In the genomic region with DNA sequence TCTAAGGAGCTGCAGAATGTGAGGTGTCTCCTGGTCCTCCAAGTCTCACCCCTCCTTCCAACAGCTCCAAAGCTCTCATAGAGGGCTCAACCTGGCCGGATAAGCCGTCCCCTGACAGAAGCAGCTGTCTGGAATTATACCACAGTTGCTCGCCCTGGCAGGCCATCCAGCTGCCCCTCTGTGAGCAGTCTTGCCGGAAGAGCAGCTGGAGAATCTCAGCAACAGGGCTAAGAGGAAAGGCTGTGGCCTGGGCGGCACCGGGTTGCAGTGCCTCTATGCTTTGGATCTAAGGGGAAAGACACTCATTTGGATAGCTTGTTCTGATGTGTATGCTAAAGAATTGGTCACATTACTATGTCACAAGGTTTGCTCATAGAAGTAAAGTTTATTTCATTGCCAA, we compare ENCODE assay signal across 21 cellular contexts. TPM values are rescaled to one million over a fixed set of nuclear protein-coding genes. Genes with fewer than 3 reads are reported as not detected.
DNase-seq lines count a peak whose midpoint lies in the region; ATAC-seq and TF ChIP-seq lines count a peak whose summit lies in the region.
"Had no signal": no experiment of that assay in that cellular context is flagged by ENCODE, and none has a peak within 500 bp of the region (broad histone marks: within the 10 kb centered on the region; RNA-seq: fewer than 3 reads in every experiment).

No MANE protein-coding gene starts in this region.

- no peaks in the 10 kb centered on the region for H3K27me3 Mint-ChIP-seq in activated naive CD4-positive, alpha-beta T cell treated with anti-CD3 and anti-CD28 coated beads for 36 hours (ENCODE audit: low read depth)
- peaks cover 19% of the 10 kb centered on the region for H3K27me3 Mint-ChIP-seq in activated T-helper 17 cell treated with anti-CD3 and anti-CD28 coated beads, Interleukin-2, amount 50 U/mL, for 72 hours
- H3K27me3 Mint-ChIP-seq: activated CD4-positive, alpha-beta T cell treated with anti-CD3 and anti-CD28 coated beads, Interleukin-2, amount 10 ng/mL, durations not matched to agents 24 days and 14 days; activated naive CD8-positive, alpha-beta T cell treated with anti-CD3 and anti-CD28 coated beads for 36 hours had no signal

- peak; percentile 28 for ATAC-seq in activated T-helper 17 cell treated with anti-CD3 and anti-CD28 coated beads, Interleukin-2, amount 50 U/mL, for 72 hours (replicated peaks)
- ATAC-seq in upper lobe of right lung: peak; percentile 51
- no peak for ATAC-seq in GM18873 (IDR thresholded peaks at IDR 0.05; ENCODE audit: low FRiP score, unreplicated experiment)

- peak overlapping the region; percentile 30 for H3K27ac ChIP-seq in upper lobe of right lung
- H3K27ac ChIP-seq: prostate gland, suprapubic skin had no signal

- H3K9me3 Mint-ChIP-seq in activated naive CD4-positive, alpha-beta T cell treated with anti-CD3 and anti-CD28 coated beads for 36 hours: no peaks in the 10 kb centered on the region
- H3K9me3 Mint-ChIP-seq in activated T-helper 17 cell treated with anti-CD3 and anti-CD28 coated beads, Interleukin-2, amount 50 U/mL, for 72 hours: no peaks in the 10 kb centered on the region
- H3K9me3 Mint-ChIP-seq: activated CD4-positive, alpha-beta T cell treated with anti-CD3 and anti-CD28 coated beads, Interleukin-2, amount 10 ng/mL, durations not matched to agents 24 days and 14 days; activated naive CD8-positive, alpha-beta T cell treated with anti-CD3 and anti-CD28 coated beads for 36 hours; CD4-positive, alpha-beta memory T cell; mesothelial cell of epicardium; neural crest cell had no signal

- DNase-seq in activated naive CD4-positive, alpha-beta T cell treated with anti-CD3 and anti-CD28 coated beads for 36 hours: no peak
- DNase-seq in activated naive CD4-positive, alpha-beta T cell treated with Interleukin-2 at 50 U/mL for 16 hours: no peak
- DNase-seq in mesenteric fat pad (ENCODE audit: low spot score): peak; percentile 74
- DNase-seq in upper lobe of right lung: peak; percentile 64
- DNase-seq in SIG-M5 (lab: John Stamatoyannopoulos, UW): no peak
- no peak for DNase-seq in GOT3 (lab: John Stamatoyannopoulos, UW)
- DNase-seq: activated CD4-positive, alpha-beta T cell treated with anti-CD3 and anti-CD28 coated beads, Interleukin-2, amount 10 ng/mL, durations not matched to agents 24 days and 14 days; activated naive CD8-positive, alpha-beta T cell treated with anti-CD3 and anti-CD28 coated beads for 36 hours; CD4-positive, alpha-beta memory T cell; DMS79; kidney; NCI-H187; NCI-H226; spleen; stimulated activated CD4-positive, alpha-beta T cell treated with anti-CD3 and anti-CD28 coated beads, Interleukin-4, amount 100 ng/mL, for 4 hours had no signal

- H3K36me3 ChIP-seq in upper lobe of right lung: no peaks in the 10 kb centered on the region
- H3K36me3 ChIP-seq: prostate gland had no signal

- H3K36me3 Mint-ChIP-seq in activated naive CD4-positive, alpha-beta T cell treated with anti-CD3 and anti-CD28 coated beads for 36 hours (ENCODE audit: low read depth): peaks cover 44% of the 10 kb centered on the region
- no peaks in the 10 kb centered on the region for H3K36me3 Mint-ChIP-seq in activated T-helper 17 cell treated with anti-CD3 and anti-CD28 coated beads, Interleukin-2, amount 50 U/mL, for 72 hours (ENCODE audit: low read depth)
- H3K36me3 Mint-ChIP-seq: CD4-positive, alpha-beta memory T cell had no signal

- H3K4me1 ChIP-seq in upper lobe of right lung: peaks cover 29% of the 10 kb centered on the region
- H3K4me1 ChIP-seq: prostate gland, suprapubic skin had no signal

- H3K4me3 Mint-ChIP-seq in activated naive CD4-positive, alpha-beta T cell treated with anti-CD3 and anti-CD28 coated beads for 36 hours: no peak overlapping the region
- H3K4me3 Mint-ChIP-seq in activated T-helper 17 cell treated with anti-CD3 and anti-CD28 coated beads, Interleukin-2, amount 50 U/mL, for 72 hours: no peak overlapping the region
- H3K4me3 Mint-ChIP-seq: activated CD4-positive, alpha-beta T cell treated with anti-CD3 and anti-CD28 coated beads, Interleukin-2, amount 10 ng/mL, durations not matched to agents 24 days and 14 days; activated naive CD8-positive, alpha-beta T cell treated with anti-CD3 and anti-CD28 coated beads for 36 hours; CD4-positive, alpha-beta memory T cell; mesothelial cell of epicardium; neural crest cell had no signal

- peaks cover 55% of the 10 kb centered on the region for H3K4me1 Mint-ChIP-seq in activated naive CD4-positive, alpha-beta T cell treated with anti-CD3 and anti-CD28 coated beads for 36 hours (ENCODE audit: low read depth)
- peaks cover 19% of the 10 kb centered on the region for H3K4me1 Mint-ChIP-seq in activated T-helper 17 cell treated with anti-CD3 and anti-CD28 coated beads, Interleukin-2, amount 50 U/mL, for 72 hours
- H3K4me1 Mint-ChIP-seq: mesothelial cell of epicardium had no signal

- no peak overlapping the region for H3K4me3 ChIP-seq in upper lobe of right lung
- H3K4me3 ChIP-seq: prostate gland, spleen, suprapubic skin had no signal

- H3K27me3 ChIP-seq in upper lobe of right lung: no peaks in the 10 kb centered on the region
- H3K27me3 ChIP-seq: spleen, suprapubic skin had no signal

- peak overlapping the region; percentile 98 for H3K27ac Mint-ChIP-seq in activated naive CD4-positive, alpha-beta T cell treated with anti-CD3 and anti-CD28 coated beads for 36 hours
- no peak overlapping the region for H3K27ac Mint-ChIP-seq in activated T-helper 17 cell treated with anti-CD3 and anti-CD28 coated beads, Interleukin-2, amount 50 U/mL, for 72 hours
- H3K27ac Mint-ChIP-seq: activated CD4-positive, alpha-beta T cell treated with anti-CD3 and anti-CD28 coated beads, Interleukin-2, amount 10 ng/mL, durations not matched to agents 24 days and 14 days; CD4-positive, alpha-beta memory T cell; mesothelial cell of epicardium had no signal

- CTCF ChIA-PET in activated naive CD4-positive, alpha-beta T cell treated with anti-CD3 and anti-CD28 coated beads for 36 hours (lab: Charles Lee): interaction anchor here (1.2 to 5.2 kb wide), 4 partner anchors 11 to 48 kb away, joined by 3 to 54 read pairs (median 15); a partner anchor contains a TSS

- intact Hi-C loops in activated naive CD4-positive, alpha-beta T cell treated with anti-CD3 and anti-CD28 coated beads for 36 hours (cut with micrococcal nuclease): no loop called here
- intact Hi-C loops in upper lobe of right lung (cut with DNase I): no loop called here

- H3K9me3 ChIP-seq in upper lobe of right lung: no peaks in the 10 kb centered on the region
- H3K9me3 ChIP-seq: prostate gland, spleen, suprapubic skin had no signal

- no peak for TF ChIP-seq CTCF in upper lobe of right lung (IDR thresholded peaks at IDR 0.05)

RNA-seq across cellular contexts. Expression of a gene that starts 12.4 kb away (rescaled TPM):
- 10 to 100 TPM; 42.5 to 44.8 TPM for total RNA-seq in activated naive CD4-positive, alpha-beta T cell treated with anti-CD3 and anti-CD28 coated beads for 36 hours
- 1 to 10 TPM; 2.6 to 3.5 TPM for total RNA-seq in activated T-helper 17 cell treated with anti-CD3 and anti-CD28 coated beads, Interleukin-2, amount 50 U/mL, for 72 hours
- 1.1 TPM for total RNA-seq in mesenteric fat pad
- total RNA-seq in upper lobe of right lung: 4.8 TPM

RNA-seq across cellular contexts. Expression of a gene that starts 28.6 kb away (rescaled TPM):
- total RNA-seq in activated naive CD4-positive, alpha-beta T cell treated with anti-CD3 and anti-CD28 coated beads for 36 hours: 10 to 100 TPM; 10.9 to 11.5 TPM
- total RNA-seq in activated T-helper 17 cell treated with anti-CD3 and anti-CD28 coated beads, Interleukin-2, amount 50 U/mL, for 72 hours: 1 to 10 TPM; 9.8 to 10.0 TPM
- total RNA-seq in mesenteric fat pad (8.5 TPM), upper lobe of right lung (12.7 TPM)

Comparison
In these comparisons a context has a peak if more than half of its experiments do, and no peak if none do; other contexts are left out.
1. DNase-seq: peak in mesenteric fat pad (single experiment) and upper lobe of right lung (single experiment); none in activated naive CD4-positive, alpha-beta T cell treated with anti-CD3 and anti-CD28 coated beads for 36 hours (single experiment), activated naive CD4-positive, alpha-beta T cell treated with Interleukin-2 at 50 U/mL for 16 hours (single experiment), SIG-M5 (single experiment) and GOT3 (single experiment).